Comparison of ENCODE assay signal across 18 cellular contexts in genomic region chr17:82835766-82836512, GRCh38. TPM values are rescaled to one million over a fixed set of nuclear protein-coding genes. Genes with fewer than 3 reads are reported as not detected.
DNase-seq lines count a peak whose midpoint lies in the region; ATAC-seq and TF ChIP-seq lines count a peak whose summit lies in the region.
"Had no signal": no experiment of that assay in that cellular context is flagged by ENCODE, and none has a peak within 500 bp of the region (broad histone marks: within the 10 kb centered on the region; RNA-seq: fewer than 3 reads in every experiment).

No MANE protein-coding gene starts in this region.

- TF ChIP-seq CTCF in psoas muscle (IDR thresholded peaks at IDR 0.05) (no peak), esophagus muscularis mucosa (IDR thresholded peaks at IDR 0.05) (no peak)

- ATAC-seq in psoas muscle (no peak), GM21381 (IDR thresholded peaks at IDR 0.05; ENCODE audit: unreplicated experiment) (no peak), GM19324 (IDR thresholded peaks at IDR 0.05; ENCODE audit: low FRiP score, unreplicated experiment) (no peak), HG02840 (IDR thresholded peaks at IDR 0.05; ENCODE audit: low FRiP score, unreplicated experiment) (no peak)
- ATAC-seq: GM12878 had no signal

- peak; percentile 63 for DNase-seq in ELF-1 (ENCODE audit: low read depth, low spot score)
- DNase-seq in NCI-H345 treated with DMSO at 0.1 percent for 48 hours (lab: John Stamatoyannopoulos, UW; ENCODE audit: unreplicated experiment) = peak; percentile 82
- DNase-seq in psoas muscle = no peak
- DNase-seq in esophagus muscularis mucosa (ENCODE audit: extremely low spot score) = no peak
- DNase-seq: activated B cell treated with CpG ODN at 0.5 μM for 24 hours; amniotic stem cell; DND-41; effector CD4-positive, alpha-beta T cell; HCEC 1CT; MM.1S; occipital lobe had no signal

- H3K36me3 ChIP-seq in esophagus (ENCODE audit: control insufficient read depth in 2 of 2, insufficient read depth in 2 of 2, low read length in 1 of 2) = peaks cover 12 to 21% of the 10 kb centered on the region in 2 donors
- peaks cover 0 to 5% of the 10 kb centered on the region in 2 donors for H3K36me3 ChIP-seq in psoas muscle (ENCODE audit: insufficient read depth in 1 of 2, low read depth in 1 of 2)
- H3K36me3 ChIP-seq in esophagus muscularis mucosa = peaks cover 0 to 43% (median 10%) of the 10 kb centered on the region in 4 donors

- TF ChIP-seq EP300 in esophagus muscularis mucosa (IDR thresholded peaks at IDR 0.05) = no peak

- H3K27ac ChIP-seq in esophagus (ENCODE audit: low read depth in 2 of 2, low read length in 1 of 2) (peak overlapping the region; percentile 93 to 97), psoas muscle (peak overlapping the region; percentile 72), esophagus muscularis mucosa (replicated peaks in 1 of 4) (no peak overlapping the region)

- WGBS in esophagus, 2 donors = 52 to 76% methylated on average over 28 of the region's 28 CpGs
- WGBS in psoas muscle, 3 donors = 83 to 86% (median 85%) methylated on average over 28 of the region's 28 CpGs
- WGBS in esophagus muscularis mucosa = 90% methylated on average over 26 of the region's 28 CpGs

- TF ChIP-seq POLR2A in esophagus muscularis mucosa (IDR thresholded peaks at IDR 0.05; ENCODE audit: low read depth) = no peak

- intact Hi-C loops in psoas muscle (cut with DNase I) = no loop called here
- intact Hi-C loops in esophagus muscularis mucosa (cut with DNase I) = no loop called here

- H3K9me3 ChIP-seq in esophagus (ENCODE audit: control insufficient read depth in 2 of 2, insufficient read depth in 1 of 2, low read depth in 1 of 2, low read length in 1 of 2) = no peaks in the 10 kb centered on the region
- no peaks in the 10 kb centered on the region for H3K9me3 ChIP-seq in psoas muscle
- no peaks in the 10 kb centered on the region for H3K9me3 ChIP-seq in esophagus muscularis mucosa

- H3K4me1 ChIP-seq in esophagus (ENCODE audit: control insufficient read depth in 2 of 2, insufficient read depth in 2 of 2, low read length in 1 of 2) (peaks cover 0 to 4% of the 10 kb centered on the region in 2 donors), psoas muscle (peaks cover 20% of the 10 kb centered on the region), esophagus muscularis mucosa (peaks cover 0 to 12% (median 9%) of the 10 kb centered on the region in 4 donors)

- H3K4me3 ChIP-seq in esophagus (ENCODE audit: low read depth in 1 of 2, low read length in 2 of 2) = peak overlapping the region; percentile 0 to 7
- H3K4me3 ChIP-seq in psoas muscle = no peak overlapping the region
- no peak overlapping the region for H3K4me3 ChIP-seq in esophagus muscularis mucosa
- H3K4me3 ChIP-seq: GM12878 had no signal

- no peaks in the 10 kb centered on the region for H3K27me3 ChIP-seq in esophagus (ENCODE audit: control insufficient read depth in 1 of 2, insufficient read depth in 2 of 2, low read length in 2 of 2)
- H3K27me3 ChIP-seq in psoas muscle (ENCODE audit: insufficient read depth in 3 of 3, low read length in 2 of 3) = no peaks in the 10 kb centered on the region
- no peaks in the 10 kb centered on the region for H3K27me3 ChIP-seq in esophagus muscularis mucosa

RNA-seq across cellular contexts. Expression of gene ZNF750, which starts 3.9 kb away (rescaled TPM):
- polyA plus RNA-seq in esophagus = 100 to 1,000 TPM in 1 of 2 donors, 10 to 100 TPM in 1; 30.2 to 111 TPM
- 1 to 10 TPM in 3 of 4 donors, not detected in 1; 1.8 to 6.3 (median 2.7) TPM for total RNA-seq in psoas muscle
- polyA plus RNA-seq in psoas muscle = 1 to 10 TPM in 2 of 3 donors, under 1 TPM in 1; 0.79 to 5.1 (median 1.4) TPM
- not detected for total RNA-seq in esophagus muscularis mucosa
- total RNA-seq: activated B cell treated with CpG ODN at 0.5 μM for 24 hours, GM12878, left colon, occipital lobe, SK-MEL-5 had no signal

Comparison
In these comparisons a context has a peak if more than half of its experiments do, and no peak if none do; other contexts are left out.
1. DNase-seq: peak in ELF-1 (single experiment) and NCI-H345 treated with DMSO at 0.1 percent for 48 hours (single experiment); none in psoas muscle (0 of 2) and esophagus muscularis mucosa (single experiment).
2. H3K27ac ChIP-seq: peak in esophagus (2 of 2) and psoas muscle (single experiment); none in esophagus muscularis mucosa (0 of 4).
3. H3K4me3 ChIP-seq: peak in esophagus (2 of 2); none in psoas muscle (single experiment) and esophagus muscularis mucosa (0 of 4).